8 cellular contexts compared by ENCODE assay signal in genomic region chr9:91192785-91193657, GRCh38.
DNase-seq lines count a peak whose midpoint lies in the region; ATAC-seq and TF ChIP-seq lines count a peak whose summit lies in the region.

No MANE protein-coding gene starts in this region.

- peak in 2 of 7 experiments; percentile 29 to 40 for TF ChIP-seq CTCF in body of pancreas (IDR thresholded peaks at IDR 0.05)

- H3K4me1 ChIP-seq in body of pancreas (peaks cover 66% of the 10 kb centered on the region), iPS-15b (ENCODE audit: control insufficient read depth, insufficient read depth, low read length) (peaks cover 8% of the 10 kb centered on the region)

- 0% methylated on average over 32 to 42 of the region's 42 CpGs for WGBS in body of pancreas, 2 donors

- H3K9ac ChIP-seq in iPS-15b (ENCODE audit: low read depth, low read length): peak overlapping the region; percentile 47

- intact Hi-C loops in body of pancreas (cut with DNase I): no loop called here
- intact Hi-C loops in sciatic nerve (cut with DNase I): loop anchor here (5.0 kb wide), 1 partner anchor 229 kb away; the partner anchor contains the start of gene NFIL3

- peak; percentile 36 for ATAC-seq in GM21619 (IDR thresholded peaks at IDR 0.05; ENCODE audit: unreplicated experiment)
- peak; percentile 65 for ATAC-seq in body of pancreas
- peak; percentile 86 for ATAC-seq in sciatic nerve

- TF ChIP-seq POLR2A in body of pancreas (IDR thresholded peaks at IDR 0.05): peak in 2 of 3 donors; percentile 42 to 75

- no peak overlapping the region for H3K4me3 ChIP-seq in body of pancreas
- H3K4me3 ChIP-seq in iPS-15b (ENCODE audit: low read depth, low read length): peak overlapping the region; percentile 59

- H3K27me3 ChIP-seq in body of pancreas (no peaks in the 10 kb centered on the region), iPS-15b (ENCODE audit: control insufficient read depth, insufficient read depth, low read length) (peaks cover 30% of the 10 kb centered on the region)

- H3K27ac ChIP-seq in body of pancreas: peak overlapping the region; percentile 97 to 100 (median 99)

- DNase-seq in COLO829 (ENCODE audit: low spot score): peak; percentile 93
- peak; percentile 88 for DNase-seq in LoVo (ENCODE audit: low spot score)
- peak; percentile 7 for DNase-seq in T-helper 9 cell
- peak; percentile 81 to 94 (median 88) for DNase-seq in body of pancreas
- DNase-seq in sciatic nerve (ENCODE audit: low spot score): peak; percentile 89
- no peak for DNase-seq in hippocampal formation (lab: John Stamatoyannopoulos, UW)

- no peaks in the 10 kb centered on the region for H3K9me3 ChIP-seq in body of pancreas
- no peaks in the 10 kb centered on the region for H3K9me3 ChIP-seq in iPS-15b (ENCODE audit: control insufficient read depth, insufficient read depth, low read length)

- H3K36me3 ChIP-seq in body of pancreas (replicated peaks in 1 of 2; ENCODE audit: insufficient read depth in 1 of 2, low read depth in 2 of 2) (no peaks in the 10 kb centered on the region), iPS-15b (ENCODE audit: control insufficient read depth, insufficient read depth, low read length) (no peaks in the 10 kb centered on the region)

Comparison
In these comparisons a context has a peak if more than half of its experiments do, and no peak if none do; other contexts are left out.
1. DNase-seq: peak in COLO829 (single experiment), LoVo (single experiment), T-helper 9 cell (single experiment), body of pancreas (4 of 4) and sciatic nerve (single experiment); none in hippocampal formation (0 of 2).
2. ATAC-seq: peak in every context shown above with its lines; median percentile 86 in sciatic nerve; 65 in body of pancreas; 36 in GM21619.